Comparison of ENCODE assay signal across 12 cellular contexts in the genomic region with DNA sequence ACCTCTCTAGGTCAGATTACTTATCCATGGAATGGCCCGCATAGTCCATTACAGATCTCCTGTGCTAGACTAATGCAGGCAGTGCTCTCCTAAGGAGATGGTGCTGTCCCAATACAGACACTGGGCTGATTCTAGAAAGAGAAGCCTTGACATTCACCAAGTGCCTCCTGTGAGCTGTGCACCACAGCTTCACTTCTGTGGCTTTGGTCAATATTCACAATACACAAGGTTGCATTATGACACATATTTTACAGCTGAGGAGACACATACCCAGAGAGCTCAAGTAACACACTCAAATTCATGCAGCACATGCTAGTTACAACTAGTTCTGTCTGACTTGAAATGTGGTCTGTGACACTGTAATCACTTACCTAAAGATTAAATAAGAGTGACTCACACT. TPM values are rescaled to one million over a fixed set of nuclear protein-coding genes. Genes with fewer than 3 reads are reported as not detected.
DNase-seq lines count a peak whose midpoint lies in the region; ATAC-seq and TF ChIP-seq lines count a peak whose summit lies in the region.
"Had no signal": no experiment of that assay in that cellular context is flagged by ENCODE, and none has a peak within 500 bp of the region (broad histone marks: within the 10 kb centered on the region; RNA-seq: fewer than 3 reads in every experiment).

No MANE protein-coding gene starts in this region.

- intact Hi-C loops in activated naive CD4-positive, alpha-beta T cell treated with anti-CD3 and anti-CD28 coated beads for 36 hours (cut with micrococcal nuclease), result no loop called here

- H3K4me1 Mint-ChIP-seq in activated naive CD4-positive, alpha-beta T cell treated with anti-CD3 and anti-CD28 coated beads for 36 hours (ENCODE audit: low read depth), result peaks cover 17% of the 10 kb centered on the region
- peaks cover 13% of the 10 kb centered on the region for H3K4me1 Mint-ChIP-seq in stimulated activated memory B cell treated with anti-CD40 and anti-IgM and Interleukin-4, amounts not matched to agents 10 μg/mL and 1 μg/mL and 100 μg/mL, for 72 hours

- H3K4me1 ChIP-seq in RWPE2 (ENCODE audit: insufficient read depth, poor library complexity, severe bottlenecking), result no peaks in the 10 kb centered on the region

- H3K36me3 Mint-ChIP-seq in activated naive CD4-positive, alpha-beta T cell treated with anti-CD3 and anti-CD28 coated beads for 36 hours (ENCODE audit: low read depth), result no peaks in the 10 kb centered on the region
- no peaks in the 10 kb centered on the region for H3K36me3 Mint-ChIP-seq in stimulated activated memory B cell treated with anti-CD40 and anti-IgM and Interleukin-4, amounts not matched to agents 10 μg/mL and 1 μg/mL and 100 μg/mL, for 72 hours

- H3K27me3 ChIP-seq in RWPE2 (ENCODE audit: insufficient read depth, poor library complexity, severe bottlenecking), result no peaks in the 10 kb centered on the region

- no peak overlapping the region for H3K27ac Mint-ChIP-seq in activated naive CD4-positive, alpha-beta T cell treated with anti-CD3 and anti-CD28 coated beads for 36 hours
- no peak overlapping the region for H3K27ac Mint-ChIP-seq in stimulated activated memory B cell treated with anti-CD40 and anti-IgM and Interleukin-4, amounts not matched to agents 10 μg/mL and 1 μg/mL and 100 μg/mL, for 72 hours

- peaks cover 29% of the 10 kb centered on the region for H3K27me3 Mint-ChIP-seq in activated naive CD4-positive, alpha-beta T cell treated with anti-CD3 and anti-CD28 coated beads for 36 hours (ENCODE audit: low read depth)
- peaks cover 71% of the 10 kb centered on the region for H3K27me3 Mint-ChIP-seq in stimulated activated memory B cell treated with anti-CD40 and anti-IgM and Interleukin-4, amounts not matched to agents 10 μg/mL and 1 μg/mL and 100 μg/mL, for 72 hours

- in situ Hi-C loops in G401 (cut with HindIII; ENCODE audit: low sequenced_read_pairs), result no loop called here

- H3K36me3 ChIP-seq in RWPE2 (ENCODE audit: low read depth), result no peaks in the 10 kb centered on the region
- H3K36me3 ChIP-seq: thoracic aorta had no signal

- H3K9me3 Mint-ChIP-seq in activated naive CD4-positive, alpha-beta T cell treated with anti-CD3 and anti-CD28 coated beads for 36 hours, result no peaks in the 10 kb centered on the region
- H3K9me3 Mint-ChIP-seq in stimulated activated memory B cell treated with anti-CD40 and anti-IgM and Interleukin-4, amounts not matched to agents 10 μg/mL and 1 μg/mL and 100 μg/mL, for 72 hours, result no peaks in the 10 kb centered on the region

- TF ChIP-seq CTCF in RWPE2 (IDR thresholded peaks at IDR 0.05; ENCODE audit: poor library complexity, severe bottlenecking), result no peak

- ATAC-seq in HG02884 (IDR thresholded peaks at IDR 0.05; ENCODE audit: unreplicated experiment) (peak; percentile 75), RWPE2 (ENCODE audit: low read depth) (peak; percentile 73)
- peak; percentile 74 for ATAC-seq in stimulated activated memory B cell treated with anti-CD40 and anti-IgM and Interleukin-4, amounts not matched to agents 10 μg/mL and 1 μg/mL and 100 μg/mL, for 72 hours

- DNase-seq in activated naive CD4-positive, alpha-beta T cell treated with anti-CD3 and anti-CD28 coated beads for 36 hours, result peak; percentile 43
- DNase-seq in activated naive CD4-positive, alpha-beta T cell treated with anti-CD3 and anti-CD28 coated beads, Interleukin-2, amount 50 U/mL, for 16 hours, result no peak
- no peak for DNase-seq in RWPE2 (ENCODE audit: low spot score)
- no peak for DNase-seq in inferior parietal cortex (ENCODE audit: extremely low spot score)
- DNase-seq in G401 (ENCODE audit: low spot score), result no peak
- no peak for DNase-seq in erythroblast (lab: John Stamatoyannopoulos, UW)
- DNase-seq: MM.1S, RPMI8226 had no signal

- no peaks in the 10 kb centered on the region for H3K9me3 ChIP-seq in RWPE2 (ENCODE audit: severe bottlenecking)
- H3K9me3 ChIP-seq: thoracic aorta had no signal

- no peak overlapping the region for H3K27ac ChIP-seq in RWPE2 (ENCODE audit: poor library complexity, severe bottlenecking)
- H3K27ac ChIP-seq: C4-2B, thoracic aorta had no signal

- no peak overlapping the region for H3K4me3 ChIP-seq in RWPE2 (ENCODE audit: severe bottlenecking)
- H3K4me3 ChIP-seq: thoracic aorta had no signal

- CTCF ChIA-PET in activated naive CD4-positive, alpha-beta T cell treated with anti-CD3 and anti-CD28 coated beads for 36 hours (lab: Charles Lee), result no interaction called here

- TF ChIP-seq POLR2A in erythroblast (IDR thresholded peaks at IDR 0.05; ENCODE audit: low read length), result no peak

- H3K4me3 Mint-ChIP-seq in activated naive CD4-positive, alpha-beta T cell treated with anti-CD3 and anti-CD28 coated beads for 36 hours, result no peak overlapping the region
- H3K4me3 Mint-ChIP-seq in stimulated activated memory B cell treated with anti-CD40 and anti-IgM and Interleukin-4, amounts not matched to agents 10 μg/mL and 1 μg/mL and 100 μg/mL, for 72 hours, result no peak overlapping the region

RNA-seq across cellular contexts. Expression of gene LRRC8B, which starts 59.4 kb away (rescaled TPM):
- total RNA-seq in activated naive CD4-positive, alpha-beta T cell treated with anti-CD3 and anti-CD28 coated beads for 36 hours, result 10 to 100 TPM; 18.0 to 20.4 TPM
- total RNA-seq in G401 (2014; rRNA removed; shearing (Covaris generic)), result 10.0 and 15.6 TPM in 2 replicates
